ENCODE assay signal across 11 cellular contexts in genomic region chr16:30722443-30722842, GRCh38. TPM values are rescaled to one million over a fixed set of nuclear protein-coding genes. Genes with fewer than 3 reads are reported as not detected.
DNase-seq lines count a peak whose midpoint lies in the region; ATAC-seq and TF ChIP-seq lines count a peak whose summit lies in the region.
"Had no signal": no experiment of that assay in that cellular context is flagged by ENCODE, and none has a peak within 500 bp of the region (broad histone marks: within the 10 kb centered on the region; RNA-seq: fewer than 3 reads in every experiment).

No MANE protein-coding gene starts in this region.

- H3K27me3 Mint-ChIP-seq in activated CD8-positive, alpha-beta T cell treated with anti-CD3 and anti-CD28 coated beads for 36 hours: no peaks in the 10 kb centered on the region
- H3K27me3 Mint-ChIP-seq in activated CD8-positive, alpha-beta T cell treated with anti-CD3 and anti-CD28 coated beads, Interleukin-2, amount 10 ng/mL, durations not matched to agents 7 days and 5 days (ENCODE audit: low read depth): no peaks in the 10 kb centered on the region

- no peaks in the 10 kb centered on the region for H3K9me3 Mint-ChIP-seq in activated CD8-positive, alpha-beta T cell treated with anti-CD3 and anti-CD28 coated beads for 36 hours
- no peaks in the 10 kb centered on the region for H3K9me3 Mint-ChIP-seq in activated CD8-positive, alpha-beta T cell treated with anti-CD3 and anti-CD28 coated beads, Interleukin-2, amount 10 ng/mL, durations not matched to agents 7 days and 5 days (ENCODE audit: insufficient read depth)

- H3K4me3 Mint-ChIP-seq in activated CD8-positive, alpha-beta T cell treated with anti-CD3 and anti-CD28 coated beads for 36 hours: no peak overlapping the region
- H3K4me3 Mint-ChIP-seq in activated CD8-positive, alpha-beta T cell treated with anti-CD3 and anti-CD28 coated beads, Interleukin-2, amount 10 ng/mL, durations not matched to agents 7 days and 5 days: no peak overlapping the region

- TF ChIP-seq POLR2A in NB4 (IDR thresholded peaks at IDR 0.05; ENCODE audit: extremely low read depth, insufficient read length): no peak

- CTCF ChIA-PET in activated CD8-positive, alpha-beta T cell treated with anti-CD3 and anti-CD28 coated beads for 36 hours (lab: Charles Lee): no interaction called here
- CTCF ChIA-PET in activated CD8-positive, alpha-beta T cell treated with anti-CD3 and anti-CD28 coated beads, Interleukin-2, amount 10 ng/mL, durations not matched to agents 7 days and 5 days (lab: Charles Lee): no interaction called here

- H3K4me3 ChIP-seq in NB4 (ENCODE audit: low read depth, low read length): no peak overlapping the region

- no peak for TF ChIP-seq CTCF in activated CD8-positive, alpha-beta T cell treated with anti-CD3 and anti-CD28 coated beads for 36 hours (IDR thresholded peaks at IDR 0.05)
- TF ChIP-seq CTCF in NB4 (IDR thresholded peaks at IDR 0.05; ENCODE audit: low read depth, low read length): no peak

- POLR2A ChIA-PET in activated CD8-positive, alpha-beta T cell treated with anti-CD3 and anti-CD28 coated beads for 36 hours (lab: Charles Lee): interaction anchor here (1.0 to 5.0 kb wide), 8 partner anchors 9 to 231 kb away, joined by 3 to 30 read pairs (median 6); no protein-coding TSS in a partner anchor
- POLR2A ChIA-PET in activated CD8-positive, alpha-beta T cell treated with anti-CD3 and anti-CD28 coated beads, Interleukin-2, amount 10 ng/mL, durations not matched to agents 7 days and 5 days (lab: Charles Lee): interaction anchor here (0.6 kb wide), 1 partner anchor 92 kb away, joined by 3 read pairs; no protein-coding TSS in a partner anchor

- H3K27ac Mint-ChIP-seq in activated CD8-positive, alpha-beta T cell treated with anti-CD3 and anti-CD28 coated beads for 36 hours: peak overlapping the region; percentile 41
- H3K27ac Mint-ChIP-seq in activated CD8-positive, alpha-beta T cell treated with anti-CD3 and anti-CD28 coated beads, Interleukin-2, amount 10 ng/mL, durations not matched to agents 7 days and 5 days: no peak overlapping the region

- DNase-seq in activated CD8-positive, alpha-beta T cell treated with anti-CD3 and anti-CD28 coated beads for 36 hours: no peak
- no peak for DNase-seq in activated CD8-positive, alpha-beta T cell treated with anti-CD3 and anti-CD28 coated beads, Interleukin-2, amount 10 ng/mL, durations not matched to agents 7 days and 5 days
- peak; percentile 31 for DNase-seq in NB4 (ENCODE audit: low read depth)
- DNase-seq in sciatic nerve (ENCODE audit: low spot score): no peak
- DNase-seq in DMS53 (lab: John Stamatoyannopoulos, UW): no peak
- no peak for DNase-seq in GOT3 (lab: John Stamatoyannopoulos, UW)
- DNase-seq: activated CD8-positive, alpha-beta memory T cell treated with anti-CD3 and anti-CD28 coated beads, Interleukin-2, amount 50 U/mL, for 4 hours; mammary epithelial cell; nucleus accumbens had no signal

- intact Hi-C loops in activated CD8-positive, alpha-beta T cell treated with anti-CD3 and anti-CD28 coated beads for 36 hours (cut with micrococcal nuclease): no loop called here
- intact Hi-C loops in sciatic nerve (cut with DNase I): no loop called here

- H3K4me1 Mint-ChIP-seq in activated CD8-positive, alpha-beta T cell treated with anti-CD3 and anti-CD28 coated beads for 36 hours (ENCODE audit: low read depth): peaks cover 2% of the 10 kb centered on the region
- no peaks in the 10 kb centered on the region for H3K4me1 Mint-ChIP-seq in activated CD8-positive, alpha-beta T cell treated with anti-CD3 and anti-CD28 coated beads, Interleukin-2, amount 10 ng/mL, durations not matched to agents 7 days and 5 days (ENCODE audit: low read depth)

- peaks cover 65% of the 10 kb centered on the region for H3K36me3 Mint-ChIP-seq in activated CD8-positive, alpha-beta T cell treated with anti-CD3 and anti-CD28 coated beads for 36 hours (ENCODE audit: low read depth)
- H3K36me3 Mint-ChIP-seq in activated CD8-positive, alpha-beta T cell treated with anti-CD3 and anti-CD28 coated beads, Interleukin-2, amount 10 ng/mL, durations not matched to agents 7 days and 5 days (ENCODE audit: low read depth): peaks cover 70% of the 10 kb centered on the region

- ATAC-seq in activated CD8-positive, alpha-beta T cell treated with anti-CD3 and anti-CD28 coated beads for 36 hours: no peak
- no peak for ATAC-seq in activated CD8-positive, alpha-beta T cell treated with anti-CD3 and anti-CD28 coated beads, Interleukin-2, amount 10 ng/mL, durations not matched to agents 7 days and 5 days
- ATAC-seq in esophagus mucosa (peak; percentile 3), sciatic nerve (peak; percentile 23), HG03520 (IDR thresholded peaks at IDR 0.05; ENCODE audit: unreplicated experiment) (no peak)

RNA-seq across cellular contexts. Expression of gene SRCAP, which starts 23.5 kb away (rescaled TPM):
- 10 to 100 TPM; 57.2 to 64.7 TPM for total RNA-seq in activated CD8-positive, alpha-beta T cell treated with anti-CD3 and anti-CD28 coated beads for 36 hours
- 10 to 100 TPM; 75.2 to 76.0 TPM for total RNA-seq in activated CD8-positive, alpha-beta T cell treated with anti-CD3 and anti-CD28 coated beads, Interleukin-2, amount 10 ng/mL, durations not matched to agents 7 days and 5 days
- total RNA-seq in esophagus mucosa (29.5 TPM), sciatic nerve (59.3 TPM)

RNA-seq across cellular contexts. Expression of gene PHKG2, which starts 25.8 kb away (rescaled TPM):
- 10 to 100 TPM; 27.8 to 30.3 TPM for total RNA-seq in activated CD8-positive, alpha-beta T cell treated with anti-CD3 and anti-CD28 coated beads for 36 hours
- 10 to 100 TPM; 42.1 to 43.7 TPM for total RNA-seq in activated CD8-positive, alpha-beta T cell treated with anti-CD3 and anti-CD28 coated beads, Interleukin-2, amount 10 ng/mL, durations not matched to agents 7 days and 5 days
- total RNA-seq in esophagus mucosa: 16.9 TPM
- 21.3 TPM for total RNA-seq in sciatic nerve

RNA-seq across cellular contexts. Expression of gene CFAP119, which starts 39.4 kb away (rescaled TPM):
- 1 to 10 TPM; 3.8 to 3.9 TPM for total RNA-seq in activated CD8-positive, alpha-beta T cell treated with anti-CD3 and anti-CD28 coated beads for 36 hours
- 1 to 10 TPM; 4.4 to 4.8 TPM for total RNA-seq in activated CD8-positive, alpha-beta T cell treated with anti-CD3 and anti-CD28 coated beads, Interleukin-2, amount 10 ng/mL, durations not matched to agents 7 days and 5 days
- total RNA-seq in esophagus mucosa (2.2 TPM), sciatic nerve (5.5 TPM)

RNA-seq across cellular contexts. Expression of gene RNF40, which starts 39.7 kb away (rescaled TPM):
- total RNA-seq in activated CD8-positive, alpha-beta T cell treated with anti-CD3 and anti-CD28 coated beads for 36 hours: 10 to 100 TPM; 63.2 to 68.1 TPM
- total RNA-seq in activated CD8-positive, alpha-beta T cell treated with anti-CD3 and anti-CD28 coated beads, Interleukin-2, amount 10 ng/mL, durations not matched to agents 7 days and 5 days: 100 to 1,000 TPM; 100 to 102 TPM
- total RNA-seq in esophagus mucosa (56.8 TPM), sciatic nerve (92.9 TPM)

Comparison
In these comparisons a context has a peak if more than half of its experiments do, and no peak if none do; other contexts are left out.
1. ATAC-seq: peak in esophagus mucosa (single experiment) and sciatic nerve (single experiment); none in activated CD8-positive, alpha-beta T cell treated with anti-CD3 and anti-CD28 coated beads for 36 hours (single experiment), activated CD8-positive, alpha-beta T cell treated with anti-CD3 and anti-CD28 coated beads, Interleukin-2, amount 10 ng/mL, durations not matched to agents 7 days and 5 days (single experiment) and HG03520 (single experiment).